ENCODE assay signal across 1 cellular context in genomic region chr10:104735036-104735435, GRCh38.
TF ChIP-seq lines count a peak whose summit lies in the region.

No MANE protein-coding gene starts in this region.

TF ChIP-seq in GM23338, 12 proteins besides CTCF, POLR2A, EP300 and RAD21 (continued from another document):
- TF ChIP-seq REST (IDR thresholded peaks at IDR 0.05; ENCODE audit: unreplicated experiment) = no peak
- no peak for TF ChIP-seq ZNF331 (CRISPR knock-in tag; IDR thresholded peaks at IDR 0.05; ENCODE audit: low read depth)
- no peak for TF ChIP-seq CREB1 (CRISPR knock-in tag; IDR thresholded peaks at IDR 0.05; ENCODE audit: low read depth)
- TF ChIP-seq EZH2 (IDR thresholded peaks at IDR 0.05; ENCODE audit: low read depth, unreplicated experiment) = no peak
- no peak for TF ChIP-seq NANOG (IDR thresholded peaks at IDR 0.05; ENCODE audit: borderline replicate concordance)
- TF ChIP-seq ETS1 (IDR thresholded peaks at IDR 0.05) = no peak
- TF ChIP-seq STAT1 (IDR thresholded peaks at IDR 0.05; ENCODE audit: unreplicated experiment) = no peak
- no peak for TF ChIP-seq ZNF114 (CRISPR knock-in tag; IDR thresholded peaks at IDR 0.05)
